In genomic region chr2:37380787-37381186, GRCh38 we compare ENCODE assay signal across 4 cellular contexts. TPM values are rescaled to one million over a fixed set of nuclear protein-coding genes. Genes with fewer than 3 reads are reported as not detected.
"Had no signal": no experiment of that assay in that cellular context is flagged by ENCODE, and none has a peak within 500 bp of the region (broad histone marks: within the 10 kb centered on the region; RNA-seq: fewer than 3 reads in every experiment).

No MANE protein-coding gene starts in this region.

RNA-seq across cellular contexts. Expression of gene QPCT, which starts 36.4 kb away (rescaled TPM):
- total RNA-seq: activated CD4-positive, alpha-beta memory T cell treated with anti-CD3 and anti-CD28 coated beads, Interleukin-2, amount 10 ng/mL, durations not matched to agents 7 days and 5 days; activated CD4-positive, alpha-beta T cell treated with anti-CD3 and anti-CD28 coated beads, Interleukin-2, amount 10 ng/mL, durations not matched to agents 7 days and 5 days; activated CD8-positive, alpha-beta T cell treated with anti-CD3 and anti-CD28 coated beads, Interleukin-2, amount 10 ng/mL, durations not matched to agents 7 days and 5 days had no signal
- polyA plus RNA-seq: cardiac muscle cell had no signal
